In the genomic region with DNA sequence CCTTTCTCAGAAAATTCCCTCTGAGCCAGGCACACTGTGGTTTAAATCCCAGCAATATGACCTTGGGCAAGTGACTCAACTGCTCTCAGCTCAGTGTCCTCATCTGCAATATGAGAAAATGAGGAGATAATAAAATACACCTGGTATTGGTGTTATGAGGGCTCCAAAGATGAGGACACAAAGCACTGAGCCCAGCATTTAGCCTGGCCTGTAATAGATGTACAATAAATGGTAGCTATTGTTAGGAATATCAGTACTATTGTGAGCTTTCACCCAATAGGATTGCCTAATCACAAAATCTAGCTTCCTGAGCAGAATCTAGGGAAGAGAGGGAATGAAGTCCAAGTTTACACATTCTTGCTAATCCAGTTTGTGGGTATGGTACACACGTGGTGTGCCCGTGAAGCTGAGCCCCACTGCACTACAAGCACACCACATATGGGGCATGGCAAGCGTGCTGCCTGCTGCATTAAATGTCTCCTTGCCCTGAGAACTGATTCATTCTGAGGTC, we compare ENCODE assay signal across 1 cellular context.
A peak's percentile ranks its signal among the peaks of the same experiment; 100 is the strongest.
TF ChIP-seq lines count a peak whose summit lies in the region.

No MANE protein-coding gene starts in this region.

TF ChIP-seq in HepG2, 621 proteins besides CTCF, POLR2A, EP300 and RAD21 (continued from another document and continues in another):
- TF ChIP-seq, protein P1, sequence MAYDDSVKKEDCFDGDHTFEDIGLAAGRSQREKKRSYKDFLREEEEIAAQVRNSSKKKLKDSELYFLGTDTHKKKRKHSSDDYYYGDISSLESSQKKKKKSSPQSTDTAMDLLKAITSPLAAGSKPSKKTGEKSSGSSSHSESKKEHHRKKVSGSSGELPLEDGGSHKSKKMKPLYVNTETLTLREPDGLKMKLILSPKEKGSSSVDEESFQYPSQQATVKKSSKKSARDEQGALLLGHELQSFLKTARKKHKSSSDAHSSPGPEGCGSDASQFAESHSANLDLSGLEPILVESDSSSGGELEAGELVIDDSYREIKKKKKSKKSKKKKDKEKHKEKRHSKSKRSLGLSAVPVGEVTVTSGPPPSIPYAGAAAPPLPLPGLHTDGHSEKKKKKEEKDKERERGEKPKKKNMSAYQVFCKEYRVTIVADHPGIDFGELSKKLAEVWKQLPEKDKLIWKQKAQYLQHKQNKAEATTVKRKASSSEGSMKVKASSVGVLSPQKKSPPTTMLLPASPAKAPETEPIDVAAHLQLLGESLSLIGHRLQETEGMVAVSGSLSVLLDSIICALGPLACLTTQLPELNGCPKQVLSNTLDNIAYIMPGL (CRISPR knock-in tag; IDR thresholded peaks at IDR 0.05; ENCODE audit: borderline replicate concordance in 1 of 2, low read depth in 1 of 2), result peak in 1 of 2 experiments; percentile 77; a peak in 2 of 4 replicates
- TF ChIP-seq, protein P2, sequence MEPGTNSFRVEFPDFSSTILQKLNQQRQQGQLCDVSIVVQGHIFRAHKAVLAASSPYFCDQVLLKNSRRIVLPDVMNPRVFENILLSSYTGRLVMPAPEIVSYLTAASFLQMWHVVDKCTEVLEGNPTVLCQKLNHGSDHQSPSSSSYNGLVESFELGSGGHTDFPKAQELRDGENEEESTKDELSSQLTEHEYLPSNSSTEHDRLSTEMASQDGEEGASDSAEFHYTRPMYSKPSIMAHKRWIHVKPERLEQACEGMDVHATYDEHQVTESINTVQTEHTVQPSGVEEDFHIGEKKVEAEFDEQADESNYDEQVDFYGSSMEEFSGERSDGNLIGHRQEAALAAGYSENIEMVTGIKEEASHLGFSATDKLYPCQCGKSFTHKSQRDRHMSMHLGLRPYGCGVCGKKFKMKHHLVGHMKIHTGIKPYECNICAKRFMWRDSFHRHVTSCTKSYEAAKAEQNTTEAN (CRISPR knock-in tag; conservative IDR thresholded peaks at IDR 0.05), result peak; percentile 93
- TF ChIP-seq SKI (IDR thresholded peaks at IDR 0.05; ENCODE audit: partially characterized antibody) (peak; percentile 91), XBP1 (CRISPR knock-in tag; IDR thresholded peaks at IDR 0.05) (no peak), ZNF788 (CRISPR knock-in tag; IDR thresholded peaks at IDR 0.05; ENCODE audit: borderline replicate concordance) (peak; percentile 82; the same call in 1 of the 2 replicates), MAZ (IDR thresholded peaks at IDR 0.05; ENCODE audit: borderline replicate concordance, low read depth, low read length) (no peak), MAZ (CRISPR knock-in tag; IDR thresholded peaks at IDR 0.05; ENCODE audit: low read depth) (peak; percentile 64), CAMTA2 (CRISPR knock-in tag; IDR thresholded peaks at IDR 0.05; ENCODE audit: borderline replicate concordance) (no peak), RARA (CRISPR knock-in tag; IDR thresholded peaks at IDR 0.05) (peak; percentile 92), ZMYM2 (CRISPR knock-in tag; IDR thresholded peaks at IDR 0.05) (peak; percentile 61), PPARG (CRISPR knock-in tag; conservative IDR thresholded peaks at IDR 0.05) (peak; percentile 98), KDM4B (CRISPR knock-in tag; IDR thresholded peaks at IDR 0.05) (no peak), MEIS1 (CRISPR knock-in tag; IDR thresholded peaks at IDR 0.05; ENCODE audit: borderline replicate concordance) (no peak), TAF15 (IDR thresholded peaks at IDR 0.05; ENCODE audit: low read depth, low read length, poor library complexity, severe bottlenecking) (no peak), ZEB1 (IDR thresholded peaks at IDR 0.05; ENCODE audit: insufficient replicate concordance, low read depth) (no peak), ZBTB7A (CRISPR knock-in tag; IDR thresholded peaks at IDR 0.05) (no peak), ZNF777 (CRISPR knock-in tag; IDR thresholded peaks at IDR 0.05) (no peak), ZFP41 (CRISPR knock-in tag; IDR thresholded peaks at IDR 0.05; ENCODE audit: borderline replicate concordance) (no peak), ZNF850 (CRISPR knock-in tag; conservative IDR thresholded peaks at IDR 0.05) (no peak), CENPT (CRISPR knock-in tag; IDR thresholded peaks at IDR 0.05; ENCODE audit: low read depth) (no peak), NFRKB (IDR thresholded peaks at IDR 0.05) (no peak), ZNF460 (CRISPR knock-in tag; IDR thresholded peaks at IDR 0.05; ENCODE audit: borderline replicate concordance) (no peak), ZFP62 (CRISPR knock-in tag; IDR thresholded peaks at IDR 0.05) (no peak), ZNF775 (CRISPR knock-in tag; IDR thresholded peaks at IDR 0.05; ENCODE audit: borderline replicate concordance) (no peak), ZC3H4 (CRISPR knock-in tag; IDR thresholded peaks at IDR 0.05; ENCODE audit: borderline replicate concordance) (no peak), ZNF274 (CRISPR knock-in tag; IDR thresholded peaks at IDR 0.05) (no peak), ZNF160 (CRISPR knock-in tag; IDR thresholded peaks at IDR 0.05) (no peak), MTF1 (CRISPR knock-in tag; IDR thresholded peaks at IDR 0.05) (no peak), KAT8 (CRISPR knock-in tag; IDR thresholded peaks at IDR 0.05) (peak; percentile 85), ZFAT (CRISPR knock-in tag; conservative IDR thresholded peaks at IDR 0.05) (no peak), ZNF768 (CRISPR knock-in tag; IDR thresholded peaks at IDR 0.05) (no peak), ZNF746 (CRISPR knock-in tag; IDR thresholded peaks at IDR 0.05) (no peak), ZSCAN30 (CRISPR knock-in tag; IDR thresholded peaks at IDR 0.05) (no peak)
- TF ChIP-seq, protein P3, sequence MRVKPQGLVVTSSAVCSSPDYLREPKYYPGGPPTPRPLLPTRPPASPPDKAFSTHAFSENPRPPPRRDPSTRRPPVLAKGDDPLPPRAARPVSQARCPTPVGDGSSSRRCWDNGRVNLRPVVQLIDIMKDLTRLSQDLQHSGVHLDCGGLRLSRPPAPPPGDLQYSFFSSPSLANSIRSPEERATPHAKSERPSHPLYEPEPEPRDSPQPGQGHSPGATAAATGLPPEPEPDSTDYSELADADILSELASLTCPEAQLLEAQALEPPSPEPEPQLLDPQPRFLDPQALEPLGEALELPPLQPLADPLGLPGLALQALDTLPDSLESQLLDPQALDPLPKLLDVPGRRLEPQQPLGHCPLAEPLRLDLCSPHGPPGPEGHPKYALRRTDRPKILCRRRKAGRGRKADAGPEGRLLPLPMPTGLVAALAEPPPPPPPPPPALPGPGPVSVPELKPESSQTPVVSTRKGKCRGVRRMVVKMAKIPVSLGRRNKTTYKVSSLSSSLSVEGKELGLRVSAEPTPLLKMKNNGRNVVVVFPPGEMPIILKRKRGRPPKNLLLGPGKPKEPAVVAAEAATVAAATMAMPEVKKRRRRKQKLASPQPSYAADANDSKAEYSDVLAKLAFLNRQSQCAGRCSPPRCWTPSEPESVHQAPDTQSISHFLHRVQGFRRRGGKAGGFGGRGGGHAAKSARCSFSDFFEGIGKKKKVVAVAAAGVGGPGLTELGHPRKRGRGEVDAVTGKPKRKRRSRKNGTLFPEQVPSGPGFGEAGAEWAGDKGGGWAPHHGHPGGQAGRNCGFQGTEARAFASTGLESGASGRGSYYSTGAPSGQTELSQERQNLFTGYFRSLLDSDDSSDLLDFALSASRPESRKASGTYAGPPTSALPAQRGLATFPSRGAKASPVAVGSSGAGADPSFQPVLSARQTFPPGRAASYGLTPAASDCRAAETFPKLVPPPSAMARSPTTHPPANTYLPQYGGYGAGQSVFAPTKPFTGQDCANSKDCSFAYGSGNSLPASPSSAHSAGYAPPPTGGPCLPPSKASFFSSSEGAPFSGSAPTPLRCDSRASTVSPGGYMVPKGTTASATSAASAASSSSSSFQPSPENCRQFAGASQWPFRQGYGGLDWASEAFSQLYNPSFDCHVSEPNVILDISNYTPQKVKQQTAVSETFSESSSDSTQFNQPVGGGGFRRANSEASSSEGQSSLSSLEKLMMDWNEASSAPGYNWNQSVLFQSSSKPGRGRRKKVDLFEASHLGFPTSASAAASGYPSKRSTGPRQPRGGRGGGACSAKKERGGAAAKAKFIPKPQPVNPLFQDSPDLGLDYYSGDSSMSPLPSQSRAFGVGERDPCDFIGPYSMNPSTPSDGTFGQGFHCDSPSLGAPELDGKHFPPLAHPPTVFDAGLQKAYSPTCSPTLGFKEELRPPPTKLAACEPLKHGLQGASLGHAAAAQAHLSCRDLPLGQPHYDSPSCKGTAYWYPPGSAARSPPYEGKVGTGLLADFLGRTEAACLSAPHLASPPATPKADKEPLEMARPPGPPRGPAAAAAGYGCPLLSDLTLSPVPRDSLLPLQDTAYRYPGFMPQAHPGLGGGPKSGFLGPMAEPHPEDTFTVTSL (CRISPR knock-in tag; IDR thresholded peaks at IDR 0.05; ENCODE audit: borderline replicate concordance), result peak; percentile 71; the same call in 1 of the 2 replicates
- TF ChIP-seq, protein P4, sequence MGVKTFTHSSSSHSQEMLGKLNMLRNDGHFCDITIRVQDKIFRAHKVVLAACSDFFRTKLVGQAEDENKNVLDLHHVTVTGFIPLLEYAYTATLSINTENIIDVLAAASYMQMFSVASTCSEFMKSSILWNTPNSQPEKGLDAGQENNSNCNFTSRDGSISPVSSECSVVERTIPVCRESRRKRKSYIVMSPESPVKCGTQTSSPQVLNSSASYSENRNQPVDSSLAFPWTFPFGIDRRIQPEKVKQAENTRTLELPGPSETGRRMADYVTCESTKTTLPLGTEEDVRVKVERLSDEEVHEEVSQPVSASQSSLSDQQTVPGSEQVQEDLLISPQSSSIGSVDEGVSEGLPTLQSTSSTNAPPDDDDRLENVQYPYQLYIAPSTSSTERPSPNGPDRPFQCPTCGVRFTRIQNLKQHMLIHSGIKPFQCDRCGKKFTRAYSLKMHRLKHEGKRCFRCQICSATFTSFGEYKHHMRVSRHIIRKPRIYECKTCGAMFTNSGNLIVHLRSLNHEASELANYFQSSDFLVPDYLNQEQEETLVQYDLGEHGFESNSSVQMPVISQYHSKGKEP (CRISPR knock-in tag; IDR thresholded peaks at IDR 0.05), result no peak
- TF ChIP-seq, protein P5, sequence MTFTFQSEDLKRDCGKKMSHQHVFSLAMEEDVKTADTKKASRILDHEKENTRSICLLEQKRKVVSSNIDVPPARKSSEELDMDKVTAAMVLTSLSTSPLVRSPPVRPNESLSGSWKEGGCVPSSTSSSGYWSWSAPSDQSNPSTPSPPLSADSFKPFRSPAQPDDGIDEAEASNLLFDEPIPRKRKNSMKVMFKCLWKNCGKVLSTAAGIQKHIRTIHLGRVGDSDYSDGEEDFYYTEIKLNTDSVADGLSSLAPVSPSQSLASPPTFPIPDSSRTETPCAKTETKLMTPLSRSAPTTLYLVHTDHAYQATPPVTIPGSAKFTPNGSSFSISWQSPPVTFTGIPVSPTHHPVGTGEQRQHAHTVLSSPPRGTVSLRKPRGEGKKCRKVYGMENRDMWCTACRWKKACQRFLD (CRISPR knock-in tag; IDR thresholded peaks at IDR 0.05; ENCODE audit: borderline replicate concordance), result no peak
- TF ChIP-seq, protein P6, sequence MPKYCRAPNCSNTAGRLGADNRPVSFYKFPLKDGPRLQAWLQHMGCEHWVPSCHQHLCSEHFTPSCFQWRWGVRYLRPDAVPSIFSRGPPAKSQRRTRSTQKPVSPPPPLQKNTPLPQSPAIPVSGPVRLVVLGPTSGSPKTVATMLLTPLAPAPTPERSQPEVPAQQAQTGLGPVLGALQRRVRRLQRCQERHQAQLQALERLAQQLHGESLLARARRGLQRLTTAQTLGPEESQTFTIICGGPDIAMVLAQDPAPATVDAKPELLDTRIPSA (CRISPR knock-in tag; IDR thresholded peaks at IDR 0.05; ENCODE audit: borderline replicate concordance), result no peak
- TF ChIP-seq, protein P7, sequence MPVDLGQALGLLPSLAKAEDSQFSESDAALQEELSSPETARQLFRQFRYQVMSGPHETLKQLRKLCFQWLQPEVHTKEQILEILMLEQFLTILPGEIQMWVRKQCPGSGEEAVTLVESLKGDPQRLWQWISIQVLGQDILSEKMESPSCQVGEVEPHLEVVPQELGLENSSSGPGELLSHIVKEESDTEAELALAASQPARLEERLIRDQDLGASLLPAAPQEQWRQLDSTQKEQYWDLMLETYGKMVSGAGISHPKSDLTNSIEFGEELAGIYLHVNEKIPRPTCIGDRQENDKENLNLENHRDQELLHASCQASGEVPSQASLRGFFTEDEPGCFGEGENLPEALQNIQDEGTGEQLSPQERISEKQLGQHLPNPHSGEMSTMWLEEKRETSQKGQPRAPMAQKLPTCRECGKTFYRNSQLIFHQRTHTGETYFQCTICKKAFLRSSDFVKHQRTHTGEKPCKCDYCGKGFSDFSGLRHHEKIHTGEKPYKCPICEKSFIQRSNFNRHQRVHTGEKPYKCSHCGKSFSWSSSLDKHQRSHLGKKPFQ (CRISPR knock-in tag; IDR thresholded peaks at IDR 0.05; ENCODE audit: insufficient replicate concordance), result no peak
- TF ChIP-seq, protein P8, sequence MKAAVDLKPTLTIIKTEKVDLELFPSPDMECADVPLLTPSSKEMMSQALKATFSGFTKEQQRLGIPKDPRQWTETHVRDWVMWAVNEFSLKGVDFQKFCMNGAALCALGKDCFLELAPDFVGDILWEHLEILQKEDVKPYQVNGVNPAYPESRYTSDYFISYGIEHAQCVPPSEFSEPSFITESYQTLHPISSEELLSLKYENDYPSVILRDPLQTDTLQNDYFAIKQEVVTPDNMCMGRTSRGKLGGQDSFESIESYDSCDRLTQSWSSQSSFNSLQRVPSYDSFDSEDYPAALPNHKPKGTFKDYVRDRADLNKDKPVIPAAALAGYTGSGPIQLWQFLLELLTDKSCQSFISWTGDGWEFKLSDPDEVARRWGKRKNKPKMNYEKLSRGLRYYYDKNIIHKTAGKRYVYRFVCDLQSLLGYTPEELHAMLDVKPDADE (CRISPR knock-in tag; IDR thresholded peaks at IDR 0.05), result no peak
- TF ChIP-seq, protein P9, sequence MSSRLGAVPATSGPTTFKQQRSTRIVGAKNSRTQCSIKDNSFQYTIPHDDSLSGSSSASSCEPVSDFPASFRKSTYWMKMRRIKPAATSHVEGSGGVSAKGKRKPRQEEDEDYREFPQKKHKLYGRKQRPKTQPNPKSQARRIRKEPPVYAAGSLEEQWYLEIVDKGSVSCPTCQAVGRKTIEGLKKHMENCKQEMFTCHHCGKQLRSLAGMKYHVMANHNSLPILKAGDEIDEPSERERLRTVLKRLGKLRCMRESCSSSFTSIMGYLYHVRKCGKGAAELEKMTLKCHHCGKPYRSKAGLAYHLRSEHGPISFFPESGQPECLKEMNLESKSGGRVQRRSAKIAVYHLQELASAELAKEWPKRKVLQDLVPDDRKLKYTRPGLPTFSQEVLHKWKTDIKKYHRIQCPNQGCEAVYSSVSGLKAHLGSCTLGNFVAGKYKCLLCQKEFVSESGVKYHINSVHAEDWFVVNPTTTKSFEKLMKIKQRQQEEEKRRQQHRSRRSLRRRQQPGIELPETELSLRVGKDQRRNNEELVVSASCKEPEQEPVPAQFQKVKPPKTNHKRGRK (CRISPR knock-in tag; IDR thresholded peaks at IDR 0.05), result no peak
- TF ChIP-seq, protein P10, sequence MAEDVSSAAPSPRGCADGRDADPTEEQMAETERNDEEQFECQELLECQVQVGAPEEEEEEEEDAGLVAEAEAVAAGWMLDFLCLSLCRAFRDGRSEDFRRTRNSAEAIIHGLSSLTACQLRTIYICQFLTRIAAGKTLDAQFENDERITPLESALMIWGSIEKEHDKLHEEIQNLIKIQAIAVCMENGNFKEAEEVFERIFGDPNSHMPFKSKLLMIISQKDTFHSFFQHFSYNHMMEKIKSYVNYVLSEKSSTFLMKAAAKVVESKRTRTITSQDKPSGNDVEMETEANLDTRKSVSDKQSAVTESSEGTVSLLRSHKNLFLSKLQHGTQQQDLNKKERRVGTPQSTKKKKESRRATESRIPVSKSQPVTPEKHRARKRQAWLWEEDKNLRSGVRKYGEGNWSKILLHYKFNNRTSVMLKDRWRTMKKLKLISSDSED (CRISPR knock-in tag; IDR thresholded peaks at IDR 0.05), result no peak
